1 cellular context compared by ENCODE assay signal in genomic region chr17:49260922-49261291, GRCh38.
TF ChIP-seq lines count a peak whose summit lies in the region.

No MANE protein-coding gene starts in this region.

TF ChIP-seq in SK-N-SH, 30 proteins besides CTCF, POLR2A, EP300 and RAD21 (continued from another document):
- no peak for TF ChIP-seq RXRA (IDR thresholded peaks at IDR 0.05; ENCODE audit: borderline replicate concordance, low read depth)
- TF ChIP-seq MAX (IDR thresholded peaks at IDR 0.05; ENCODE audit: low read depth), result no peak
